Comparison of ENCODE assay signal across 29 cellular contexts in genomic region chr5:127153521-127153920, GRCh38.
"Had no signal": no experiment of that assay in that cellular context is flagged by ENCODE, and none has a peak within 500 bp of the region (broad histone marks: within the 10 kb centered on the region; RNA-seq: fewer than 3 reads in every experiment).

No MANE protein-coding gene starts in this region.

- H3K4me3 Mint-ChIP-seq: stimulated activated effector memory CD8-positive, alpha-beta T cell treated with anti-CD3 and anti-CD28 coated beads, Interleukin-12 subunit alpha, Interleukin-12 subunit beta, amount 100 ng/mL, for 72 hours; stimulated activated memory B cell treated with anti-CD40 and anti-IgM and Interleukin-4, amounts not matched to agents 10 μg/mL and 1 μg/mL and 100 μg/mL, for 72 hours; stimulated activated naive B cell treated with anti-CD40 and anti-IgM and Interleukin-4, amounts not matched to agents 10 μg/mL and 1 μg/mL and 100 μg/mL, for 72 hours; stimulated activated naive CD8-positive, alpha-beta T cell treated with anti-CD3 and anti-CD28 coated beads, Interleukin-15, amount 100 ng/mL, for 72 hours; stimulated activated naive CD8-positive, alpha-beta T cell treated with anti-CD3 and anti-CD28 coated beads, Interleukin-15, Interleukin-2, amounts not matched to agents 100 ng/mL and 50 ng/mL, for 24 hours; type B pancreatic cell had no signal

- DNase-seq: stimulated activated CD4-positive, alpha-beta T cell treated with anti-CD3 and anti-CD28 coated beads, Interleukin-2, amount 100 ng/mL, for 48 hours; stimulated activated CD4-positive, alpha-beta T cell treated with anti-CD3 and anti-CD28 coated beads, Interleukin-4, amount 100 ng/mL, for 1 hour; stimulated activated CD4-positive, alpha-beta T cell treated with anti-CD3 and anti-CD28 coated beads, Interleukin-4, amount 100 ng/mL, for 24 hours; stimulated activated CD4-positive, alpha-beta T cell treated with anti-CD3 and anti-CD28 coated beads, Interleukin-4, amount 100 ng/mL, for 4 hours; stimulated activated CD8-positive, alpha-beta memory T cell treated with anti-CD3 and anti-CD28 coated beads, Interleukin-4, amount 100 ng/mL, for 48 hours; stimulated activated naive B cell treated with anti-CD40 and anti-IgM and Interleukin-4, amounts not matched to agents 10 μg/mL and 1 μg/mL and 100 μg/mL, for 72 hours; stimulated activated naive CD4-positive, alpha-beta T cell; stimulated activated naive CD4-positive, alpha-beta T cell treated with Interleukin-2 at 50 U/mL for 16 hours; stimulated activated naive CD8-positive, alpha-beta T cell treated with anti-CD3 and anti-CD28 coated beads, Interleukin-15, amount 100 ng/mL, for 72 hours; stimulated activated naive CD8-positive, alpha-beta T cell treated with anti-CD3 and anti-CD28 coated beads, Interleukin-15, Interleukin-2, amounts not matched to agents 100 U/mL and 50 U/mL, for 24 hours; stomach; substantia nigra; testis; thyroid gland; tibial artery; transverse colon; trophoblast cell; upper lobe of left lung; upper lobe of right lung; uterus had no signal

- H3K4me1 ChIP-seq: stomach, suprapubic skin, testis, thyroid gland, tibial artery, tibial nerve, transverse colon, upper lobe of left lung, upper lobe of right lung, uterus, vagina had no signal

- H3K36me3 Mint-ChIP-seq: stimulated activated effector memory CD8-positive, alpha-beta T cell treated with anti-CD3 and anti-CD28 coated beads, Interleukin-12 subunit alpha, Interleukin-12 subunit beta, amount 100 ng/mL, for 72 hours; type B pancreatic cell had no signal

- H3K9me3 ChIP-seq: testis, thoracic aorta, thyroid gland, transverse colon, upper lobe of right lung, uterus, vagina had no signal

- H3K9me3 Mint-ChIP-seq: type B pancreatic cell had no signal

- H3K27ac Mint-ChIP-seq: stimulated activated effector memory CD8-positive, alpha-beta T cell treated with anti-CD3 and anti-CD28 coated beads, Interleukin-12 subunit alpha, Interleukin-12 subunit beta, amount 100 ng/mL, for 72 hours; stimulated activated memory B cell treated with anti-CD40 and anti-IgM and Interleukin-4, amounts not matched to agents 10 μg/mL and 1 μg/mL and 100 μg/mL, for 72 hours; stimulated activated naive B cell treated with anti-CD40 and anti-IgM and Interleukin-4, amounts not matched to agents 10 μg/mL and 1 μg/mL and 100 μg/mL, for 72 hours; stimulated activated naive CD8-positive, alpha-beta T cell treated with anti-CD3 and anti-CD28 coated beads, Interleukin-15, amount 100 ng/mL, for 72 hours; stimulated activated naive CD8-positive, alpha-beta T cell treated with anti-CD3 and anti-CD28 coated beads, Interleukin-15, Interleukin-2, amounts not matched to agents 100 ng/mL and 50 ng/mL, for 24 hours; type B pancreatic cell had no signal

- H3K27me3 ChIP-seq: stomach, suprapubic skin, testis, thyroid gland, tibial artery, tibial nerve, transverse colon, upper lobe of left lung, upper lobe of right lung, uterus, vagina had no signal

- H3K4me1 Mint-ChIP-seq: stimulated activated effector memory CD8-positive, alpha-beta T cell treated with anti-CD3 and anti-CD28 coated beads, Interleukin-12 subunit alpha, Interleukin-12 subunit beta, amount 100 ng/mL, for 72 hours; stimulated activated memory B cell treated with anti-CD40 and anti-IgM and Interleukin-4, amounts not matched to agents 10 μg/mL and 1 μg/mL and 100 μg/mL, for 72 hours; stimulated activated naive B cell treated with anti-CD40 and anti-IgM and Interleukin-4, amounts not matched to agents 10 μg/mL and 1 μg/mL and 100 μg/mL, for 72 hours; stimulated activated naive CD8-positive, alpha-beta T cell treated with anti-CD3 and anti-CD28 coated beads, Interleukin-15, amount 100 ng/mL, for 72 hours had no signal

- H3K4me3 ChIP-seq: stomach, suprapubic skin, testis, thoracic aorta, thyroid gland, tibial artery, tibial nerve, transverse colon, upper lobe of left lung, upper lobe of right lung, uterus, vagina had no signal

- H3K27ac ChIP-seq: stomach, suprapubic skin, testis, thoracic aorta, thyroid gland, tibial artery, tibial nerve, transverse colon, upper lobe of left lung, upper lobe of right lung, uterus, vagina had no signal

- ATAC-seq: stimulated activated effector memory CD8-positive, alpha-beta T cell treated with anti-CD3 and anti-CD28 coated beads, Interleukin-12 subunit alpha, Interleukin-12 subunit beta, amount 100 ng/mL, for 72 hours; stimulated activated memory B cell treated with anti-CD40 and anti-IgM and Interleukin-4, amounts not matched to agents 10 μg/mL and 1 μg/mL and 100 μg/mL, for 72 hours; stimulated activated naive B cell treated with anti-CD40 and anti-IgM and Interleukin-4, amounts not matched to agents 10 μg/mL and 1 μg/mL and 100 μg/mL, for 72 hours; stimulated activated naive CD8-positive, alpha-beta T cell treated with anti-CD3 and anti-CD28 coated beads, Interleukin-15, amount 100 ng/mL, for 72 hours; stimulated activated naive CD8-positive, alpha-beta T cell treated with anti-CD3 and anti-CD28 coated beads, Interleukin-15, Interleukin-2, amounts not matched to agents 100 U/mL and 50 U/mL, for 24 hours; upper lobe of right lung had no signal

- FAIRE-seq: urothelium cell line had no signal

- H3K36me3 ChIP-seq: stomach, suprapubic skin, thoracic aorta, thyroid gland, tibial artery, tibial nerve, transverse colon, upper lobe of left lung, upper lobe of right lung, uterus, vagina had no signal
